Comparison of ENCODE assay signal across 22 cellular contexts in the genomic region with DNA sequence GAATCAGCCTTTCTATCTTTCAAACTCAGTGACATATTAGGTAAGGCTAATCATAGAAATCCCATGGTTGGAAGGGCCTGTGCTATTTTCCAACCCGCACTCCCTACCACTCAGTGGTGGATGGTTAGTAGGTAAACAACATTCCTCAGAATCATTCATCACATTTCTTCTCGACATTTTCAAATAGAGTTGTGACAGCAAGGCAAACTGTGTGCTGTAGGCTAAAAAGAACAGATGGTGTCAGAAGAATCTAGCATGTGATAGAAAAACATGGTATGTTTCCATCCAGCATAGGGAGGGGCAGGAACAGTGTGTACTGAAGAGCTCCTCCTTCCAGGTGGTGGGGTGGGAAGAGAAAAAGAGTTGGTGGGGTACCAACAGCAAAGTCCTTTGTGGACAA.
DNase-seq lines count a peak whose midpoint lies in the region; ATAC-seq and TF ChIP-seq lines count a peak whose summit lies in the region.
"Had no signal": no experiment of that assay in that cellular context is flagged by ENCODE, and none has a peak within 500 bp of the region (broad histone marks: within the 10 kb centered on the region; RNA-seq: fewer than 3 reads in every experiment).

No MANE protein-coding gene starts in this region.

- H3K4me3 ChIP-seq in ascending aorta, result no peak overlapping the region
- H3K4me3 ChIP-seq in gastroesophageal sphincter, result no peak overlapping the region
- H3K4me3 ChIP-seq in lower lobe of right lung, result no peak overlapping the region
- no peak overlapping the region for H3K4me3 ChIP-seq in thyroid gland (replicated peaks in 1 of 3)
- H3K4me3 ChIP-seq: K562, pancreas had no signal

- H3K4me1 ChIP-seq in ascending aorta (peaks cover 0 to 44% of the 10 kb centered on the region in 2 donors), gastroesophageal sphincter (peaks cover 3 to 32% (median 5%) of the 10 kb centered on the region in 3 donors), lower lobe of right lung (peaks cover 6% of the 10 kb centered on the region), thyroid gland (peaks cover 15 to 18% of the 10 kb centered on the region in 2 donors)
- H3K4me1 ChIP-seq: pancreas had no signal

- no peak for TF ChIP-seq CTCF in ascending aorta (IDR thresholded peaks at IDR 0.05)
- no peak for TF ChIP-seq CTCF in gastroesophageal sphincter (IDR thresholded peaks at IDR 0.05)
- TF ChIP-seq CTCF in lower lobe of right lung (IDR thresholded peaks at IDR 0.05), result no peak
- TF ChIP-seq CTCF in thyroid gland (IDR thresholded peaks at IDR 0.05), result no peak
- TF ChIP-seq CTCF in HFFc6 (IDR thresholded peaks at IDR 0.05), result no peak

- H3K27ac Mint-ChIP-seq in HFFc6, result no peak overlapping the region
- H3K27ac Mint-ChIP-seq: activated CD4-positive, alpha-beta memory T cell treated with anti-CD3 and anti-CD28 coated beads, Interleukin-2, amount 10 ng/mL, durations not matched to agents 7 days and 5 days; H9; memory B cell; stimulated activated naive B cell treated with anti-CD40 and anti-IgM and Interleukin-4, amounts not matched to agents 10 μg/mL and 1 μg/mL and 100 μg/mL, for 72 hours had no signal

- H3K9me3 Mint-ChIP-seq in HFFc6, result peaks cover 4% of the 10 kb centered on the region
- H3K9me3 Mint-ChIP-seq: activated CD4-positive, alpha-beta memory T cell treated with anti-CD3 and anti-CD28 coated beads, Interleukin-2, amount 10 ng/mL, durations not matched to agents 7 days and 5 days; H9; memory B cell; stimulated activated naive B cell treated with anti-CD40 and anti-IgM and Interleukin-4, amounts not matched to agents 10 μg/mL and 1 μg/mL and 100 μg/mL, for 72 hours had no signal

- no peak overlapping the region for H3K4me3 Mint-ChIP-seq in HFFc6
- H3K4me3 Mint-ChIP-seq: activated CD4-positive, alpha-beta memory T cell treated with anti-CD3 and anti-CD28 coated beads, Interleukin-2, amount 10 ng/mL, durations not matched to agents 7 days and 5 days; central memory CD8-positive, alpha-beta T cell; H9; memory B cell; stimulated activated naive B cell treated with anti-CD40 and anti-IgM and Interleukin-4, amounts not matched to agents 10 μg/mL and 1 μg/mL and 100 μg/mL, for 72 hours had no signal

- no peaks in the 10 kb centered on the region for H3K9me3 ChIP-seq in ascending aorta
- H3K9me3 ChIP-seq in gastroesophageal sphincter, result no peaks in the 10 kb centered on the region
- H3K9me3 ChIP-seq in lower lobe of right lung, result no peaks in the 10 kb centered on the region
- H3K9me3 ChIP-seq in thyroid gland, result no peaks in the 10 kb centered on the region
- H3K9me3 ChIP-seq: pancreas had no signal

- H3K36me3 ChIP-seq in ascending aorta (no peaks in the 10 kb centered on the region), gastroesophageal sphincter (no peaks in the 10 kb centered on the region), lower lobe of right lung (no peaks in the 10 kb centered on the region), thyroid gland (no peaks in the 10 kb centered on the region)
- H3K36me3 ChIP-seq: pancreas had no signal

- no peaks in the 10 kb centered on the region for H3K27me3 Mint-ChIP-seq in HFFc6 (ENCODE audit: insufficient read depth)
- H3K27me3 Mint-ChIP-seq: activated CD4-positive, alpha-beta memory T cell treated with anti-CD3 and anti-CD28 coated beads, Interleukin-2, amount 10 ng/mL, durations not matched to agents 7 days and 5 days; stimulated activated naive B cell treated with anti-CD40 and anti-IgM and Interleukin-4, amounts not matched to agents 10 μg/mL and 1 μg/mL and 100 μg/mL, for 72 hours had no signal

- no peaks in the 10 kb centered on the region for H3K36me3 Mint-ChIP-seq in HFFc6 (ENCODE audit: low read depth)
- H3K36me3 Mint-ChIP-seq: memory B cell; stimulated activated naive B cell treated with anti-CD40 and anti-IgM and Interleukin-4, amounts not matched to agents 10 μg/mL and 1 μg/mL and 100 μg/mL, for 72 hours had no signal

- DNase-seq in ascending aorta (ENCODE audit: low spot score in 2 of 2) (peak in 1 of 2 donors; percentile 70), lower lobe of right lung (no peak), thyroid gland (peak; percentile 57 to 69), HFFc6 (no peak)
- DNase-seq: activated CD4-positive, alpha-beta memory T cell treated with anti-CD3 and anti-CD28 coated beads, Interleukin-2, amount 10 ng/mL, durations not matched to agents 7 days and 5 days; activated CD4-positive, CD25-positive, alpha-beta regulatory T cell; activated gamma-delta T cell treated with Interleukin-2 at 50 U/mL for 16 hours; activated T-cell treated with anti-CD3 and anti-CD28 coated beads for 4 hours; DMS79 treated with DMSO at 0.1 percent for 48 hours; effector CD8-positive, alpha-beta T cell; glutamatergic neuron; H9; NCI-H187 treated with DMSO at 0.1 percent for 48 hours; pancreas; stimulated activated CD4-positive, alpha-beta T cell treated with anti-CD3 and anti-CD28 coated beads, Interleukin-2, amount 100 ng/mL, for 24 hours; stimulated activated naive B cell treated with anti-CD40 and anti-IgM and Interleukin-4, amounts not matched to agents 10 μg/mL and 1 μg/mL and 100 μg/mL, for 72 hours had no signal

- no peak for TF ChIP-seq EP300 in gastroesophageal sphincter (IDR thresholded peaks at IDR 0.05)

- 17 to 22% methylated on average over 2 of the region's 2 CpGs for WGBS in gastroesophageal sphincter (ENCODE audit: low coverage in 1 of 2), 2 donors
- WGBS in thyroid gland, 2 donors, result 18% methylated on average over 2 of the region's 2 CpGs

- H3K27me3 ChIP-seq in ascending aorta (no peaks in the 10 kb centered on the region), gastroesophageal sphincter (no peaks in the 10 kb centered on the region), lower lobe of right lung (ENCODE audit: low read depth) (no peaks in the 10 kb centered on the region), thyroid gland (no peaks in the 10 kb centered on the region)
- H3K27me3 ChIP-seq: pancreas had no signal

- no peak for TF ChIP-seq POLR2A in gastroesophageal sphincter (IDR thresholded peaks at IDR 0.05)
- TF ChIP-seq POLR2A in thyroid gland (IDR thresholded peaks at IDR 0.05), result peak in 1 of 2 donors; percentile 13

- H3K4me1 Mint-ChIP-seq in HFFc6 (ENCODE audit: low read depth), result no peaks in the 10 kb centered on the region
- H3K4me1 Mint-ChIP-seq: activated CD4-positive, alpha-beta memory T cell treated with anti-CD3 and anti-CD28 coated beads, Interleukin-2, amount 10 ng/mL, durations not matched to agents 7 days and 5 days; central memory CD8-positive, alpha-beta T cell; memory B cell; stimulated activated naive B cell treated with anti-CD40 and anti-IgM and Interleukin-4, amounts not matched to agents 10 μg/mL and 1 μg/mL and 100 μg/mL, for 72 hours had no signal

- H3K27ac ChIP-seq in ascending aorta (peak overlapping the region; percentile 85 to 90), gastroesophageal sphincter (peak overlapping the region in 3 of 4 donors; percentile 39 to 65 (median 63)), lower lobe of right lung (peak overlapping the region; percentile 25), thyroid gland (peak overlapping the region; percentile 69 to 93 (median 92))
- H3K27ac ChIP-seq: pancreas had no signal

- ATAC-seq in gastroesophageal sphincter (peak; percentile 80), lower lobe of right lung (peak in 1 of 2 donors; percentile 16), GM19395 (IDR thresholded peaks at IDR 0.05; ENCODE audit: unreplicated experiment) (no peak), GM18858 (IDR thresholded peaks at IDR 0.05; ENCODE audit: unreplicated experiment) (no peak)
- ATAC-seq: K562; stimulated activated naive B cell treated with anti-CD40 and anti-IgM and Interleukin-4, amounts not matched to agents 10 μg/mL and 1 μg/mL and 100 μg/mL, for 72 hours had no signal

- intact Hi-C loops in ascending aorta (cut with DNase I) (loop anchor here (10.0 kb wide), 3 partner anchors 948 to 1332 kb away; a partner anchor contains a TSS), lower lobe of right lung (cut with DNase I) (no loop called here), thyroid gland (cut with DNase I) (no loop called here)

Comparison
In these comparisons a context has a peak if more than half of its experiments do, and no peak if none do; other contexts are left out.
1. DNase-seq: peak in thyroid gland (2 of 2); none in lower lobe of right lung (single experiment) and HFFc6 (single experiment).
2. H3K27ac ChIP-seq: peak in every context shown above with its lines; median percentile 92 in thyroid gland; 88 in ascending aorta; 63 in gastroesophageal sphincter; 25 in lower lobe of right lung.